ENCODE assay signal across 24 cellular contexts in genomic region chr9:93672622-93673270, GRCh38.
DNase-seq lines count a peak whose midpoint lies in the region; ATAC-seq, FAIRE-seq and TF ChIP-seq lines count a peak whose summit lies in the region.
"Had no signal": no experiment of that assay in that cellular context is flagged by ENCODE, and none has a peak within 500 bp of the region (broad histone marks: within the 10 kb centered on the region; RNA-seq: fewer than 3 reads in every experiment).

No MANE protein-coding gene starts in this region.

- intact Hi-C loops in breast epithelium (cut with DNase I; ENCODE audit: low total_unique reads) = no loop called here
- intact Hi-C loops in posterior vena cava (cut with DNase I) = no loop called here
- intact Hi-C loops in vagina (cut with DNase I) = no loop called here

- H3K36me3 Mint-ChIP-seq in stimulated activated effector memory CD8-positive, alpha-beta T cell treated with anti-CD3 and anti-CD28 coated beads, Interleukin-12 subunit alpha, Interleukin-12 subunit beta, amount 100 ng/mL, for 72 hours = peaks cover 17% of the 10 kb centered on the region
- H3K36me3 Mint-ChIP-seq: immature natural killer cell, natural killer cell had no signal

- no peaks in the 10 kb centered on the region for H3K4me1 ChIP-seq in breast epithelium
- H3K4me1 ChIP-seq in vagina = no peaks in the 10 kb centered on the region
- H3K4me1 ChIP-seq: esophagus muscularis mucosa, psoas muscle, upper lobe of left lung had no signal

- peak; percentile 4 for DNase-seq in activated T-cell treated with anti-CD3 and anti-CD28 coated beads, Interleukin-2, amount 50 U/mL, for 48 hours
- no peak for DNase-seq in activated T-cell treated with anti-CD3 and anti-CD28 coated beads for 4 hours
- peak; percentile 12 for DNase-seq in GM12892 (ENCODE audit: insufficient read length)
- peak; percentile 7 to 8 for DNase-seq in breast epithelium (ENCODE audit: low spot score in 2 of 2)
- DNase-seq in posterior vena cava (ENCODE audit: low spot score) = peak; percentile 65
- DNase-seq in RCC 7860 (ENCODE audit: low spot score) = no peak
- no peak for DNase-seq in stimulated activated effector memory CD8-positive, alpha-beta T cell treated with anti-CD3 and anti-CD28 coated beads, Interleukin-12 subunit alpha, Interleukin-12 subunit beta, amount 100 ng/mL, for 72 hours (ENCODE audit: low spot score in 2 of 2)
- no peak for DNase-seq in vagina (ENCODE audit: extremely low spot score in 2 of 2)
- DNase-seq: activated CD4-positive, CD25-positive, alpha-beta regulatory T cell; activated CD8-positive, alpha-beta memory T cell treated with anti-CD3 and anti-CD28 coated beads, Interleukin-2, amount 50 U/mL, for 48 hours; activated naive CD8-positive, alpha-beta T cell treated with anti-CD3 and anti-CD28 coated beads for 36 hours; brain microvascular endothelial cell; glutamatergic neuron; immature natural killer cell; NCI-H1694; NCI-H226; SHP77 treated with DMSO at 0.1 percent for 48 hours; stimulated activated CD4-positive, alpha-beta T cell treated with anti-CD3 and anti-CD28 coated beads, Interleukin-12 subunit alpha, Interleukin-12 subunit beta, amount 100 ng/mL, for 4 hours had no signal

- ATAC-seq in stimulated activated effector memory CD8-positive, alpha-beta T cell treated with anti-CD3 and anti-CD28 coated beads, Interleukin-12 subunit alpha, Interleukin-12 subunit beta, amount 100 ng/mL, for 72 hours = no peak
- ATAC-seq: natural killer cell; psoas muscle; stimulated activated naive CD8-positive, alpha-beta T cell treated with anti-CD3 and anti-CD28 coated beads, Interleukin-15, Interleukin-2, amounts not matched to agents 100 U/mL and 50 U/mL, for 24 hours; T-helper 17 cell had no signal

- TF ChIP-seq CTCF in breast epithelium (IDR thresholded peaks at IDR 0.05) = no peak
- no peak for TF ChIP-seq CTCF in vagina (IDR thresholded peaks at IDR 0.05)

- peaks cover 13% of the 10 kb centered on the region for H3K4me1 Mint-ChIP-seq in stimulated activated effector memory CD8-positive, alpha-beta T cell treated with anti-CD3 and anti-CD28 coated beads, Interleukin-12 subunit alpha, Interleukin-12 subunit beta, amount 100 ng/mL, for 72 hours
- H3K4me1 Mint-ChIP-seq: activated naive CD8-positive, alpha-beta T cell treated with anti-CD3 and anti-CD28 coated beads for 36 hours had no signal

- FAIRE-seq in GM12892 (lab: Jason Lieb, UNC) = peak; percentile 17
- no peak for FAIRE-seq in RCC 7860 (lab: Jason Lieb, UNC)

- no peak overlapping the region for H3K4me3 Mint-ChIP-seq in stimulated activated effector memory CD8-positive, alpha-beta T cell treated with anti-CD3 and anti-CD28 coated beads, Interleukin-12 subunit alpha, Interleukin-12 subunit beta, amount 100 ng/mL, for 72 hours
- H3K4me3 Mint-ChIP-seq: activated naive CD8-positive, alpha-beta T cell treated with anti-CD3 and anti-CD28 coated beads for 36 hours; immature natural killer cell; natural killer cell; T-helper 17 cell had no signal

- H3K27ac ChIP-seq in breast epithelium (no peak overlapping the region), vagina (no peak overlapping the region)
- H3K27ac ChIP-seq: brain microvascular endothelial cell, esophagus muscularis mucosa, psoas muscle, upper lobe of left lung had no signal

- no peak for TF ChIP-seq POLR2A in GM12892 (IDR thresholded peaks at IDR 0.05; ENCODE audit: low read depth, low read length)
- TF ChIP-seq POLR2A in breast epithelium (IDR thresholded peaks at IDR 0.05) = no peak
- TF ChIP-seq POLR2A in vagina (IDR thresholded peaks at IDR 0.05) = no peak

- no peak overlapping the region for H3K4me3 ChIP-seq in breast epithelium
- no peak overlapping the region for H3K4me3 ChIP-seq in vagina
- H3K4me3 ChIP-seq: esophagus muscularis mucosa, psoas muscle, upper lobe of left lung had no signal

- no peaks in the 10 kb centered on the region for H3K9me3 Mint-ChIP-seq in stimulated activated effector memory CD8-positive, alpha-beta T cell treated with anti-CD3 and anti-CD28 coated beads, Interleukin-12 subunit alpha, Interleukin-12 subunit beta, amount 100 ng/mL, for 72 hours
- H3K9me3 Mint-ChIP-seq: activated naive CD8-positive, alpha-beta T cell treated with anti-CD3 and anti-CD28 coated beads for 36 hours; immature natural killer cell; natural killer cell had no signal

- no peaks in the 10 kb centered on the region for H3K9me3 ChIP-seq in breast epithelium
- H3K9me3 ChIP-seq in vagina = no peaks in the 10 kb centered on the region
- H3K9me3 ChIP-seq: esophagus muscularis mucosa, psoas muscle, upper lobe of left lung had no signal

- H3K36me3 ChIP-seq in breast epithelium (peaks cover 12% of the 10 kb centered on the region), vagina (peaks cover 0 to 37% of the 10 kb centered on the region in 2 donors)
- H3K36me3 ChIP-seq: brain microvascular endothelial cell had no signal

- H3K27me3 ChIP-seq in breast epithelium (no peaks in the 10 kb centered on the region), vagina (no peaks in the 10 kb centered on the region)
- H3K27me3 ChIP-seq: brain microvascular endothelial cell, esophagus muscularis mucosa, upper lobe of left lung had no signal

- H3K27ac Mint-ChIP-seq in stimulated activated effector memory CD8-positive, alpha-beta T cell treated with anti-CD3 and anti-CD28 coated beads, Interleukin-12 subunit alpha, Interleukin-12 subunit beta, amount 100 ng/mL, for 72 hours = no peak overlapping the region
- H3K27ac Mint-ChIP-seq: activated naive CD8-positive, alpha-beta T cell treated with anti-CD3 and anti-CD28 coated beads for 36 hours; natural killer cell; T-helper 17 cell had no signal

Comparison
In these comparisons a context has a peak if more than half of its experiments do, and no peak if none do; other contexts are left out.
1. DNase-seq: peak in activated T-cell treated with anti-CD3 and anti-CD28 coated beads, Interleukin-2, amount 50 U/mL, for 48 hours (2 of 2), GM12892 (single experiment), breast epithelium (2 of 2) and posterior vena cava (single experiment); none in activated T-cell treated with anti-CD3 and anti-CD28 coated beads for 4 hours (single experiment), RCC 7860 (single experiment), stimulated activated effector memory CD8-positive, alpha-beta T cell treated with anti-CD3 and anti-CD28 coated beads, Interleukin-12 subunit alpha, Interleukin-12 subunit beta, amount 100 ng/mL, for 72 hours (0 of 2) and vagina (0 of 2).